In the genomic region with DNA sequence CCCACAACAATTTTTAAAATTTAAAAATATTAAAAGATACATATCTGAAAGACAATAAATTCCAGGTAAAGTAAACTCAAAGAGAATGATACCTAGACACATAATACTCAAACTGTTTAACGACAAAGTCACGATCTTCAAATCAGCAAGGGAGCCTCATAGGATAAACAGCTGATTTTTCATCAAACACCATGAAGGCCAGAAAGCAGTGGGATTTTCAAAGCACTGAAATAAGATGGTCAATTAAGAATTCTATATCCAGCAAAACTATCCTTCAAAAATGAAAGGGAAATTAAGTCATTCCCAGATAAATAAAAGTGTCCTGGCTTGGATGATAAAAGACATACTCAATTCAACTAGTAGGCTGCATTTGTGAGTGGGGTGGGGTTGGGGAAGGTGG, we compare ENCODE assay signal across 31 cellular contexts.
"Had no signal": no experiment of that assay in that cellular context is flagged by ENCODE, and none has a peak within 500 bp of the region (broad histone marks: within the 10 kb centered on the region; RNA-seq: fewer than 3 reads in every experiment).

No MANE protein-coding gene starts in this region.

- ATAC-seq: natural killer cell; psoas muscle; right cardiac atrium; sciatic nerve; stimulated activated memory B cell treated with anti-CD40 and anti-IgM and Interleukin-4, amounts not matched to agents 10 μg/mL and 1 μg/mL and 100 μg/mL, for 72 hours; stimulated activated naive CD8-positive, alpha-beta T cell treated with anti-CD3 and anti-CD28 coated beads, Interleukin-15, amount 100 ng/mL, for 72 hours; stimulated activated naive CD8-positive, alpha-beta T cell treated with anti-CD3 and anti-CD28 coated beads, Interleukin-15, Interleukin-2, amounts not matched to agents 100 U/mL and 50 U/mL, for 24 hours; upper lobe of right lung had no signal

- H2AFZ ChIP-seq: neural progenitor cell, parathyroid adenoma had no signal

- H3K4me1 ChIP-seq: neural progenitor cell, parathyroid adenoma, psoas muscle, spleen, suprapubic skin, testis, tibial artery, transverse colon, upper lobe of right lung, uterus had no signal

- H3K36me3 Mint-ChIP-seq: stimulated activated memory B cell treated with anti-CD40 and anti-IgM and Interleukin-4, amounts not matched to agents 10 μg/mL and 1 μg/mL and 100 μg/mL, for 72 hours had no signal

- H3K9me3 ChIP-seq: ovary, testis had no signal

- H3K27ac ChIP-seq: neural progenitor cell, ovary, parathyroid adenoma, psoas muscle, skin epidermis, spleen, suprapubic skin, testis, tibial artery, transverse colon, upper lobe of right lung, uterus had no signal

- H3K27me3 ChIP-seq: neural progenitor cell, ovary, spleen, suprapubic skin, testis, tibial artery, transverse colon, upper lobe of right lung, uterus had no signal

- DNase-seq: natural killer cell; occipital lobe; ovary; posterior cingulate gyrus; psoas muscle; right cardiac atrium; spleen; stimulated activated CD4-positive, alpha-beta T cell treated with anti-CD3 and anti-CD28 coated beads, Interleukin-12 subunit alpha, Interleukin-12 subunit beta, amount 100 ng/mL, for 4 hours; stimulated activated CD4-positive, alpha-beta T cell treated with anti-CD3 and anti-CD28 coated beads, Interleukin-1b, Interleukin-23, amount 100 ng/mL, for 48 hours; stimulated activated CD4-positive, alpha-beta T cell treated with anti-CD3 and anti-CD28 coated beads, Interleukin-4, amount 100 ng/mL, for 1 hour; stimulated activated CD4-positive, alpha-beta T cell treated with anti-CD3 and anti-CD28 coated beads, Interleukin-4, amount 100 ng/mL, for 4 hours; stimulated activated CD8-positive, alpha-beta memory T cell treated with anti-CD3 and anti-CD28 coated beads, Interleukin-4, amount 100 ng/mL, for 48 hours; stimulated activated naive CD4-positive, alpha-beta T cell; stimulated activated naive CD8-positive, alpha-beta T cell treated with anti-CD3 and anti-CD28 coated beads, Interleukin-15, amount 100 ng/mL, for 72 hours; stimulated activated naive CD8-positive, alpha-beta T cell treated with anti-CD3 and anti-CD28 coated beads, Interleukin-15, Interleukin-2, amounts not matched to agents 100 U/mL and 50 U/mL, for 24 hours; substantia nigra; testis; tibial artery; transverse colon; upper lobe of right lung; uterus had no signal

- H3K79me2 ChIP-seq: parathyroid adenoma had no signal

- H3K27me3 Mint-ChIP-seq: progenitor cell of endocrine pancreas; stimulated activated memory B cell treated with anti-CD40 and anti-IgM and Interleukin-4, amounts not matched to agents 10 μg/mL and 1 μg/mL and 100 μg/mL, for 72 hours; stimulated activated naive CD8-positive, alpha-beta T cell treated with anti-CD3 and anti-CD28 coated beads, Interleukin-15, amount 100 ng/mL, for 72 hours; type B pancreatic cell had no signal

- H3K4me3 ChIP-seq: neural progenitor cell, ovary, psoas muscle, skin epidermis, smooth muscle cell, spleen, suprapubic skin, testis, tibial artery, transverse colon, upper lobe of right lung, uterus had no signal

- H3K4me3 Mint-ChIP-seq: natural killer cell; nephron; neural progenitor cell; stimulated activated memory B cell treated with anti-CD40 and anti-IgM and Interleukin-4, amounts not matched to agents 10 μg/mL and 1 μg/mL and 100 μg/mL, for 72 hours; stimulated activated naive CD8-positive, alpha-beta T cell treated with anti-CD3 and anti-CD28 coated beads, Interleukin-15, amount 100 ng/mL, for 72 hours; type B pancreatic cell had no signal

- H3K4me2 ChIP-seq: neural progenitor cell, smooth muscle cell had no signal

- H3K36me3 ChIP-seq: ovary, transverse colon, upper lobe of right lung, uterus had no signal

- H3K9ac ChIP-seq: neural progenitor cell, parathyroid adenoma had no signal

- H3K27ac Mint-ChIP-seq: natural killer cell; nephron; neural progenitor cell; progenitor cell of endocrine pancreas; stimulated activated memory B cell treated with anti-CD40 and anti-IgM and Interleukin-4, amounts not matched to agents 10 μg/mL and 1 μg/mL and 100 μg/mL, for 72 hours; stimulated activated naive CD8-positive, alpha-beta T cell treated with anti-CD3 and anti-CD28 coated beads, Interleukin-15, amount 100 ng/mL, for 72 hours; type B pancreatic cell had no signal

- H3K4me1 Mint-ChIP-seq: natural killer cell; nephron; neural progenitor cell; stimulated activated memory B cell treated with anti-CD40 and anti-IgM and Interleukin-4, amounts not matched to agents 10 μg/mL and 1 μg/mL and 100 μg/mL, for 72 hours; stimulated activated naive CD8-positive, alpha-beta T cell treated with anti-CD3 and anti-CD28 coated beads, Interleukin-15, amount 100 ng/mL, for 72 hours had no signal
